ENCODE assay signal across 1 cellular context in the genomic region with DNA sequence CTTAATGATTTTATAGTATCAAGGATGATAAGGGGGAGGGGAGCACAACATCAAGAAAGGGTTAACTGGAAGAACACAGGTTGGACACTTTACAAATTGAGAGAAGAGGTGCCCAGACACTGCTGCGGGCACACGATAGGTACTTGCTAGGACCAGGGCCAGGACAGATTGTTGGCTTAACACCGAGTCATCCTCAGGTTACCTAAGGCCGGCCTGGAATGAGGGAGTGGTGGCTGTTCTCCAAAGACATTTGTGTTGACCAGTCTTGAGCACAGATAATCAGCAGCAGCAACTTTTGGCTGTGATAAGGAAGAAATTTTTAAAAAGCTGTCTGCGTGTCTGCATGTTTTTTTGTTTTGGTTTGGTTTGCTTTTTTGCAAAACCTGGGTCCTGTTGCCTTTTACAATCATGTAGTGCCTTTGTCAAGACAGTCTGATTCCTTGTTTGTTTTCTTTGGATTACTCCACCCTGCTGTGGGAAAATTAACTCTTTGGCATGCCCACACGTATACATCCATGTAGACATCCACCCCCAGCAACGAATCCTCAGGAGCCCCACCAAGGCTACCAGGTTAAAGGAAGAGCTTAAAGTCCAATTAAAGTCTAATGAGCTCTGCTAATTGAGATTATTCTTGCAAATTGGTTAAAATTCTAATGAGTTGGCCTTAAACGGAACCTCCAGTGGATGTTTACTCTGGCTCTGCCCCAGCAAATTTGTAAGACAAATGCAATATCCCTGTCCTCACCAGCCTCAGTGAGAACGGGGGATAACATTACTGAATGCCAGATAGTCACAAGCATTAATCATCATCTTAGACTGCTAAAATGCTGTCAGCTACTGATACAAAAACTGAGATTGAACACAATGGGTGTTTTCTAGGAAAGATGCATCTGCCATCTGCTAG.
TF ChIP-seq lines count a peak whose summit lies in the region.

No MANE protein-coding gene starts in this region.

TF ChIP-seq in H1, 55 proteins besides CTCF, POLR2A, EP300 and RAD21 (continued from another document):
- no peak for TF ChIP-seq JUND (IDR thresholded peaks at IDR 0.05; ENCODE audit: low read length)
